17 cellular contexts compared by ENCODE assay signal in the genomic region with DNA sequence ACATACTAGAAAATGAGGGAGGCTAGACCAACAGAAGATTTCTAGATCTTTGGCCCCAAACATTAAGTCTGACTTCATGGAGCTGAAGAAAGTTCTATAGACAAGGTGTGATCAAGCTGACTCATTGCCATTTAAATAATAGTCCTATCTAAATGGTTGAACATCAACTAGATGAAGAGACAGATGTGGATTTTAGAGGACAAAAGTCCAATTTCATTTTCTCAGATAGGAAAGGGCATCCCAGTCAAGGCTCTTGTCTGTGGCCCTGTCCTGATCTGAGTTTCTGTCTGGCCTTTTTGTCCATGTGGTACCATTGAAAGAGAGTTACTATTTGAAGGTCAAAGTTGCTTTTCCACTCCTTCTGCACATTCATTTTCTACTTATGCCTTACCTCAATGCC.
DNase-seq lines count a peak whose midpoint lies in the region; ATAC-seq, FAIRE-seq and TF ChIP-seq lines count a peak whose summit lies in the region.
"Had no signal": no experiment of that assay in that cellular context is flagged by ENCODE, and none has a peak within 500 bp of the region (broad histone marks: within the 10 kb centered on the region; RNA-seq: fewer than 3 reads in every experiment).

No MANE protein-coding gene starts in this region.

- H3K4me3 ChIP-seq in GM23248 (no peak overlapping the region), astrocyte (ENCODE audit: insufficient read depth, low read depth, low read length) (no peak overlapping the region), rectal smooth muscle tissue (ENCODE audit: low read length) (no peak overlapping the region)
- H3K4me3 ChIP-seq: K562 had no signal

- H3K4me3 Mint-ChIP-seq in astrocyte (ENCODE audit: unreplicated experiment) = no peak overlapping the region
- H3K4me3 Mint-ChIP-seq in activated T-cell treated with anti-CD3 and anti-CD28 coated beads, Interleukin-2, amount 50 U/mL, for 24 hours = no peak overlapping the region
- H3K4me3 Mint-ChIP-seq: CD4-positive, alpha-beta memory T cell had no signal

- H3K27ac Mint-ChIP-seq in astrocyte (ENCODE audit: unreplicated experiment) = no peak overlapping the region
- H3K27ac Mint-ChIP-seq in activated T-cell treated with anti-CD3 and anti-CD28 coated beads, Interleukin-2, amount 50 U/mL, for 24 hours = no peak overlapping the region
- H3K27ac Mint-ChIP-seq: CD4-positive, alpha-beta memory T cell had no signal

- H2AFZ ChIP-seq in GM23248 (no peak overlapping the region), astrocyte (ENCODE audit: low read depth, low read length) (no peak overlapping the region)

- H3K79me2 ChIP-seq in GM23248 (ENCODE audit: insufficient read depth) = peaks cover 89% of the 10 kb centered on the region
- peaks cover 81% of the 10 kb centered on the region for H3K79me2 ChIP-seq in astrocyte (ENCODE audit: insufficient read depth, low read length)

- peak overlapping the region; percentile 69 for H3K4me2 ChIP-seq in GM23248 (ENCODE audit: unreplicated experiment)
- H3K4me2 ChIP-seq in astrocyte (ENCODE audit: low read length) = peak overlapping the region; percentile 73

- no peaks in the 10 kb centered on the region for H4K20me1 ChIP-seq in GM23248 (ENCODE audit: insufficient read depth)
- H4K20me1 ChIP-seq in astrocyte (ENCODE audit: insufficient read depth, low read length) = peaks cover 5% of the 10 kb centered on the region

- H3K36me3 ChIP-seq in GM23248 (ENCODE audit: low read depth) = no peaks in the 10 kb centered on the region
- peaks cover 6% of the 10 kb centered on the region for H3K36me3 ChIP-seq in astrocyte (ENCODE audit: insufficient read depth, low read length)
- H3K36me3 ChIP-seq in rectal smooth muscle tissue (ENCODE audit: control insufficient read depth, insufficient read depth, low read length) = no peaks in the 10 kb centered on the region

- H3K4me1 ChIP-seq in GM23248 (ENCODE audit: insufficient read depth) (peaks cover 32% of the 10 kb centered on the region), astrocyte (ENCODE audit: insufficient read depth, low read length) (peaks cover 34% of the 10 kb centered on the region), rectal smooth muscle tissue (ENCODE audit: control insufficient read depth, insufficient read depth, low read length) (peaks cover 39% of the 10 kb centered on the region)

- H3K36me3 Mint-ChIP-seq in astrocyte (ENCODE audit: low read depth, unreplicated experiment) = peaks cover 5% of the 10 kb centered on the region
- H3K36me3 Mint-ChIP-seq in activated T-cell treated with anti-CD3 and anti-CD28 coated beads, Interleukin-2, amount 50 U/mL, for 24 hours (ENCODE audit: low read depth) = peaks cover 8% of the 10 kb centered on the region

- FAIRE-seq in astrocyte (lab: Jason Lieb, UNC) = no peak
- FAIRE-seq: HTR-8/SVneo, K562 had no signal

- H3K9me3 ChIP-seq in GM23248 (ENCODE audit: low read depth) (no peaks in the 10 kb centered on the region), astrocyte (ENCODE audit: insufficient read depth, low read depth, low read length) (no peaks in the 10 kb centered on the region)

- ATAC-seq in left lobe of liver = peak; percentile 69
- no peak for ATAC-seq in HG03442 (IDR thresholded peaks at IDR 0.05; ENCODE audit: unreplicated experiment)
- ATAC-seq: K562 had no signal

- H3K27me3 ChIP-seq in GM23248 (replicated peaks; ENCODE audit: insufficient read depth) (no peaks in the 10 kb centered on the region), astrocyte (ENCODE audit: insufficient read depth, low read length) (no peaks in the 10 kb centered on the region), rectal smooth muscle tissue (ENCODE audit: control insufficient read depth, insufficient read depth, low read length) (no peaks in the 10 kb centered on the region)

- H3K9me2 ChIP-seq in GM23248 (ENCODE audit: insufficient read depth) = no peaks in the 10 kb centered on the region

- H3K9me3 Mint-ChIP-seq in astrocyte (ENCODE audit: unreplicated experiment) = no peaks in the 10 kb centered on the region
- H3K9me3 Mint-ChIP-seq in activated T-cell treated with anti-CD3 and anti-CD28 coated beads, Interleukin-2, amount 50 U/mL, for 24 hours = no peaks in the 10 kb centered on the region
- H3K9me3 Mint-ChIP-seq: CD4-positive, alpha-beta memory T cell had no signal

- DNase-seq in GM23248 (no peak), astrocyte (ENCODE audit: low read depth) (no peak), left lobe of liver (ENCODE audit: low spot score) (no peak)
- no peak for DNase-seq in activated T-cell treated with anti-CD3 and anti-CD28 coated beads, Interleukin-2, amount 50 U/mL, for 24 hours
- no peak for DNase-seq in stimulated activated CD4-positive, alpha-beta T cell treated with anti-CD3 and anti-CD28 coated beads, Interleukin-4, amount 100 ng/mL, for 24 hours
- no peak for DNase-seq in activated CD4-positive, alpha-beta T cell treated with anti-CD3 and anti-CD28 coated beads for 1 hour
- DNase-seq: AML-193; CD4-positive, alpha-beta memory T cell; H7; NCI-H1436 treated with DMSO at 0.1 percent for 48 hours; NCI-H2107; NCI-H226; NCI-H526 treated with DMSO at 0.1 percent for 48 hours had no signal

- in situ Hi-C loops in GM23248 (cut with MboI) = no loop called here

- H3K9ac ChIP-seq in GM23248 = no peak overlapping the region
- peak overlapping the region; percentile 75 for H3K9ac ChIP-seq in astrocyte (ENCODE audit: low read length)
- H3K9ac ChIP-seq in rectal smooth muscle tissue (ENCODE audit: low read length) = no peak overlapping the region

- peaks cover 34% of the 10 kb centered on the region for H3F3A ChIP-seq in GM23248 (ENCODE audit: insufficient read depth)

- no peak for TF ChIP-seq CTCF in astrocyte (IDR thresholded peaks at IDR 0.05; ENCODE audit: insufficient read depth, low read depth, low read length)

- H3K27ac ChIP-seq in GM23248 = no peak overlapping the region
- peak overlapping the region; percentile 95 for H3K27ac ChIP-seq in astrocyte (ENCODE audit: low read depth, low read length)
- peak overlapping the region; percentile 80 for H3K27ac ChIP-seq in rectal smooth muscle tissue (ENCODE audit: low read depth, low read length)

- peaks cover 16% of the 10 kb centered on the region for H3K4me1 Mint-ChIP-seq in astrocyte (ENCODE audit: low read depth, unreplicated experiment)
- peaks cover 47% of the 10 kb centered on the region for H3K4me1 Mint-ChIP-seq in activated T-cell treated with anti-CD3 and anti-CD28 coated beads, Interleukin-2, amount 50 U/mL, for 24 hours (ENCODE audit: low read depth)

- H3K27me3 Mint-ChIP-seq in astrocyte (ENCODE audit: low read depth, unreplicated experiment) = no peaks in the 10 kb centered on the region
- no peaks in the 10 kb centered on the region for H3K27me3 Mint-ChIP-seq in activated T-cell treated with anti-CD3 and anti-CD28 coated beads, Interleukin-2, amount 50 U/mL, for 24 hours
- H3K27me3 Mint-ChIP-seq: CD4-positive, alpha-beta memory T cell had no signal
